In the genomic region with DNA sequence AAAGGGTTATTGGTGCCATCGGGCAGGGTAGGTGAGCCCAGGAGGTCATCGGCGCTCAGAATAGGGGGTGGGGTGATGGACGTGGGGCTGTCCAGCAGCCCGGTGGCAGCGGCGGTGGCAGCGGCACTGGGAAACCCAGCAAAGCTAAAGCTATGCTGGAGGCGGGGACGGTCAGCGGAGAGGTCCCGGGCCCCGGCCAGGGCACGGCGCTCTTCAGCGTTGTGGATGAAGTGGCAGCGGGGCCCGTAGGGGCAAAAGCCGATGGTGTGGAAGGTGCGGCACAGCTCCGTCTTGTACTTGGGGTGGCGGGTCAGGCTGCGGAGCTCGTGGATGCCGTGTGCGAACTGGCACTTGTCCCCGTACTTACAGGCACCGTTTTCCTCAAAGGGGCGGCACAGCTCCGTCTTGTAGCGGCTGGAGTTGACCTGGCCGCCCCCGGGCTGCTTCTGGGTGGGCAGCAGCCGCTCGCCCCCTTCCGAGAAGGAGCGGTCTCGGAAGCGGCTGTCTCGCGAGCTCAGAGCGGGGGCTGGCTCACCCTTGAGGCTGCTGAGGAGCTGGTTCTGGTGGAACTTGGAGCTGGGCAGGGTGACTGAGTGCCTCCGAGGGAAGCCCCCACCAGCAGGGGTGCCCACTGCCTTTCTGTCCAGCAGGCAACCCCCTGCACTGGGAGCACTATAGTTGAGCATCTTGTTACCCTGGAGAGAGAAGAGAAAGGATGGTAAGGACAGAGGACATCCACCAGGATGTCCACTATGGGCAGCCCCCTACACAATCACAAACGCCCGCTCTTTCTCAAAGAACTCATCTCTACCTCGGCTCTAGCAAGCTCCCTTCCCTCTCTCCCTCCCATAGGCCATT, we compare ENCODE assay signal across 8 cellular contexts. TPM values are rescaled to one million over a fixed set of nuclear protein-coding genes. Genes with fewer than 3 reads are reported as not detected.
DNase-seq lines count a peak whose midpoint lies in the region; ATAC-seq and TF ChIP-seq lines count a peak whose summit lies in the region.

No MANE protein-coding gene starts in this region.

- POLR2A ChIA-PET in activated B cell treated with CpG ODN at 0.5 μM for 24 hours (lab: Charles Lee), result interaction anchor here (0.8 to 19.6 kb wide), 35 partner anchors 9 to 842 kb away, joined by 3 to 2953 read pairs (median 7); no protein-coding TSS in a partner anchor

- peak overlapping the region; percentile 100 for H3K4me3 Mint-ChIP-seq in activated B cell treated with CpG ODN at 0.5 μM for 24 hours

- H3K9me3 Mint-ChIP-seq in activated B cell treated with CpG ODN at 0.5 μM for 24 hours, result no peaks in the 10 kb centered on the region

- H3K4me1 ChIP-seq in osteoblast (ENCODE audit: insufficient read depth, low read length), result peaks cover 38% of the 10 kb centered on the region

- H3K36me3 ChIP-seq in osteoblast (ENCODE audit: insufficient read depth, low read length), result peaks cover 40% of the 10 kb centered on the region

- peak overlapping the region; percentile 99 for H3K27ac Mint-ChIP-seq in activated B cell treated with CpG ODN at 0.5 μM for 24 hours

- no peaks in the 10 kb centered on the region for H3K27me3 ChIP-seq in osteoblast (ENCODE audit: insufficient read depth, low read length)

- H3K4me1 Mint-ChIP-seq in activated B cell treated with CpG ODN at 0.5 μM for 24 hours, result peaks cover 48% of the 10 kb centered on the region

- TF ChIP-seq CTCF in GM12875 (IDR thresholded peaks at IDR 0.05; ENCODE audit: borderline replicate concordance, insufficient read depth, low read depth, low read length) (no peak), activated B cell treated with CpG ODN at 0.5 μM for 24 hours (IDR thresholded peaks at IDR 0.05) (no peak), fibroblast of the aortic adventitia (IDR thresholded peaks at IDR 0.05; ENCODE audit: insufficient read depth, low read length) (no peak), osteoblast (IDR thresholded peaks at IDR 0.05; ENCODE audit: extremely low read depth, low read depth, low read length) (no peak)

- DNase-seq in activated B cell treated with CpG ODN at 0.5 μM for 24 hours (no peak), fibroblast of the aortic adventitia (ENCODE audit: low read depth) (peak; percentile 48), osteoblast (ENCODE audit: insufficient read length, low spot score, missing footprints) (peak; percentile 72), NCI-H510A (lab: John Stamatoyannopoulos, UW) (no peak)

- no peak for ATAC-seq in activated B cell treated with CpG ODN at 0.5 μM for 24 hours (ENCODE audit: low read depth)
- ATAC-seq in GM19452 (IDR thresholded peaks at IDR 0.05; ENCODE audit: unreplicated experiment), result no peak
- no peak for ATAC-seq in HG03565 (IDR thresholded peaks at IDR 0.05; ENCODE audit: unreplicated experiment)
- ATAC-seq in GM21526 (IDR thresholded peaks at IDR 0.05; ENCODE audit: low FRiP score, unreplicated experiment), result no peak

- H3K4me3 ChIP-seq in GM12875 (ENCODE audit: low read depth, low read length), result peak overlapping the region; percentile 88
- H3K4me3 ChIP-seq in fibroblast of the aortic adventitia (ENCODE audit: low read depth, low read length), result peak overlapping the region; percentile 99
- H3K4me3 ChIP-seq in osteoblast (ENCODE audit: insufficient read depth, low read length), result peak overlapping the region; percentile 87

- CTCF ChIA-PET in activated B cell treated with CpG ODN at 0.5 μM for 24 hours (lab: Charles Lee), result interaction anchor here (0.8 to 9.4 kb wide), 13 partner anchors 17 to 846 kb away, joined by 3 to 121 read pairs (median 7); no protein-coding TSS in a partner anchor

- peaks cover 79% of the 10 kb centered on the region for H3K36me3 Mint-ChIP-seq in activated B cell treated with CpG ODN at 0.5 μM for 24 hours (ENCODE audit: low read depth)

- peaks cover 40% of the 10 kb centered on the region for H4K20me1 ChIP-seq in osteoblast (ENCODE audit: insufficient read depth, low read length)

- no peaks in the 10 kb centered on the region for H3K27me3 Mint-ChIP-seq in activated B cell treated with CpG ODN at 0.5 μM for 24 hours

- H2AFZ ChIP-seq in osteoblast (ENCODE audit: low read length), result no peak overlapping the region

- peaks cover 47% of the 10 kb centered on the region for H3K79me2 ChIP-seq in osteoblast (ENCODE audit: insufficient read depth, low read length)

- intact Hi-C loops in activated B cell treated with CpG ODN at 0.5 μM for 24 hours (cut with micrococcal nuclease), result loop anchor here (1.0 kb wide), 3 partner anchors 26 to 542 kb away; no protein-coding TSS in a partner anchor

- H3K4me2 ChIP-seq in osteoblast (ENCODE audit: insufficient read depth, low read length), result peak overlapping the region; percentile 99

- peak overlapping the region; percentile 100 for H3K27ac ChIP-seq in osteoblast (ENCODE audit: low read depth, low read length)

- H3K9me3 ChIP-seq in osteoblast (ENCODE audit: low read depth, low read length), result no peaks in the 10 kb centered on the region

RNA-seq across cellular contexts. Expression of gene ZFP36L1, which starts 2.8 kb away (rescaled TPM):
- total RNA-seq in activated B cell treated with CpG ODN at 0.5 μM for 24 hours, result 814 and 884 TPM in 2 replicates
- 24.1 and 53.8 TPM in 2 replicates for total RNA-seq in fibroblast of the aortic adventitia (ENCODE audit: low replicate concordance)
- total RNA-seq in osteoblast, result 46.7 and 47.1 TPM in 2 replicates

Comparison
In these comparisons a context has a peak if more than half of its experiments do, and no peak if none do; other contexts are left out.
1. DNase-seq: peak in fibroblast of the aortic adventitia (single experiment) and osteoblast (single experiment); none in activated B cell treated with CpG ODN at 0.5 μM for 24 hours (single experiment) and NCI-H510A (single experiment).
2. RNA of gene ZFP36L1, which starts 2.8 kb away (total RNA-seq): 814 to 884 TPM in activated B cell treated with CpG ODN at 0.5 μM for 24 hours; 24.1 to 53.8 TPM in fibroblast of the aortic adventitia and 46.7 to 47.1 TPM in osteoblast; every median in the first group is over 10 times any median in the second.
3. Peak in every context shown above with its lines, with median percentiles within 50 percentile points of each other: H3K4me3 ChIP-seq.